Comparison of ENCODE assay signal across 11 cellular contexts in the genomic region with DNA sequence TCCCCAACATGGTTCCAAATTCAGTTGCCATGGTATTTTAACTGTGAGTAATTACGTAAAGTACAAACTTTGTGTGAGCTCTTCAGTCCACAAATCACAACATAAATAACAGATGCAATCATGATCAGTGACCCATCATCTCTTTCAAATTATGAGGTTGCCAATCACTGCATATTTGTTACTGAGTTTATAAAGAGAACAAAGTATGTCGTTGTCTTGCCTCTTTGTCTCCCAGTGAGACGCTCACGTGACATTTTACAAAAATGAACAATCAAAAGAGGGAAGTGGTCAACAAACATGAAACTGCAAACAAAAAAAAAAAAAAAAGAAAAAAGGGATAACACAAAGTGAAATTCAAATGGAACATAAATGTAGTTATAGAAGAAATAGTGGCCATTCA.
DNase-seq lines count a peak whose midpoint lies in the region; ATAC-seq and TF ChIP-seq lines count a peak whose summit lies in the region.
"Had no signal": no experiment of that assay in that cellular context is flagged by ENCODE, and none has a peak within 500 bp of the region (broad histone marks: within the 10 kb centered on the region; RNA-seq: fewer than 3 reads in every experiment).

No MANE protein-coding gene starts in this region.

- H3K4me1 ChIP-seq in tibial artery, result no peaks in the 10 kb centered on the region
- H3K4me1 ChIP-seq: SJCRH30 had no signal

- peaks cover 0 to 4% (median 0%) of the 10 kb centered on the region in 3 donors for H3K9me3 ChIP-seq in tibial artery
- H3K9me3 ChIP-seq: SJCRH30 had no signal

- no peaks in the 10 kb centered on the region for H3K27me3 ChIP-seq in tibial artery
- H3K27me3 ChIP-seq: SJCRH30 had no signal

- H3K4me3 ChIP-seq in tibial artery, result no peak overlapping the region
- H3K4me3 ChIP-seq: SJCRH30 had no signal

- TF ChIP-seq CTCF in tibial artery (IDR thresholded peaks at IDR 0.05), result no peak

- intact Hi-C loops in tibial artery (cut with DNase I; ENCODE audit: low total_unique reads), result no loop called here

- ATAC-seq in GM18517 (IDR thresholded peaks at IDR 0.05; ENCODE audit: unreplicated experiment), result peak; percentile 91
- peak; percentile 88 for ATAC-seq in GM21619 (IDR thresholded peaks at IDR 0.05; ENCODE audit: unreplicated experiment)
- ATAC-seq in HG03565 (IDR thresholded peaks at IDR 0.05; ENCODE audit: unreplicated experiment), result peak; percentile 71
- ATAC-seq in left lobe of liver, result no peak

- DNase-seq in kidney tubule cell (ENCODE audit: low spot score) (peak; percentile 43), NCI-H2196 (lab: John Stamatoyannopoulos, UW; ENCODE audit: unreplicated experiment) (no peak), left lobe of liver (ENCODE audit: low spot score) (no peak), NCI-H187 treated with DMSO at 0.1 percent for 48 hours (lab: John Stamatoyannopoulos, UW) (no peak), tibial artery (no peak)
- DNase-seq: cerebellar nuclear complex, NCI-H187, SJCRH30 had no signal

- no peak overlapping the region for H3K27ac ChIP-seq in tibial artery
- H3K27ac ChIP-seq: SJCRH30 had no signal

- H3K36me3 ChIP-seq in tibial artery, result no peaks in the 10 kb centered on the region
- H3K36me3 ChIP-seq: SJCRH30 had no signal
